15 cellular contexts compared by ENCODE assay signal in the genomic region with DNA sequence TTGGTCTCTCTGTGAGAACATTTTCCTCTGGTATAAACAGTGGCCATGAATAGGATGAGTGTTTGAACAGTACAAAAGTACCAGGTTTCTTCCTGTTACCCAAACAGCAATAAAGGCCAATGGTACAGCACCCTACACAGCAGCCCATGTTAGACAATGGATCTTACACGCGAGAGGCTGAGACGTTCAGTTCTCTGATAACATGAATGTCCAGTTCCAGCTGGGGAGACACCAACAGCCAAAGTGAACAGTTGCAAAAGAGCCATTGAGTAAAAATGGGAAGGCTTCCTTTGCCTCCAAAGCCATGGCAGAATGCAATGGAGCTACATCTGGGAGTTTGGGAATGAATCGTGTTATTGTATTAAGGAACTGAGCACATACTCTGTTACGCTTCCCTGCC.
DNase-seq lines count a peak whose midpoint lies in the region; ATAC-seq, FAIRE-seq and TF ChIP-seq lines count a peak whose summit lies in the region.
"Had no signal": no experiment of that assay in that cellular context is flagged by ENCODE, and none has a peak within 500 bp of the region (broad histone marks: within the 10 kb centered on the region; RNA-seq: fewer than 3 reads in every experiment).

No MANE protein-coding gene starts in this region.

- no peak for FAIRE-seq in K562 (lab: Jason Lieb, UNC)
- FAIRE-seq: keratinocyte had no signal

- no peak overlapping the region for H3K4me3 Mint-ChIP-seq in neural crest cell
- H3K4me3 Mint-ChIP-seq: HFFc6; stimulated activated naive B cell treated with anti-CD40 and anti-IgM and Interleukin-4, amounts not matched to agents 10 μg/mL and 1 μg/mL and 100 μg/mL, for 72 hours; T-helper 1 cell treated with Interleukin-12 subunit alpha and Interleukin-12 subunit beta and Interleukin-4 antibody, amounts not matched to agents 30 μg/mL and 1 μg/mL, for 36 hours had no signal

- TF ChIP-seq CTCF in K562 (IDR thresholded peaks at IDR 0.05 in 2 of 3, conservative IDR thresholded peaks at IDR 0.05 in 1 of 3; ENCODE audit: insufficient read depth in 2 of 3, low read depth in 1 of 3, low read length in 3 of 3): no peak
- TF ChIP-seq CTCF in neural crest cell (conservative IDR thresholded peaks at IDR 0.05): no peak

- H3K9ac ChIP-seq in K562 (ENCODE audit: insufficient read depth in 1 of 2, low read depth in 2 of 2, low read length in 2 of 2): no peak overlapping the region

- H3K27ac ChIP-seq in K562 (ENCODE audit: extremely low read depth, low read depth, low read length): no peak overlapping the region
- H3K27ac ChIP-seq: uterus had no signal

- H3K4me3 ChIP-seq in K562: no peak overlapping the region
- H3K4me3 ChIP-seq: uterus had no signal

- in situ Hi-C loops in K562 (cut with MboI): no loop called here

- no peaks in the 10 kb centered on the region for H3K9me3 ChIP-seq in K562 (replicated peaks; ENCODE audit: control insufficient read depth, insufficient read depth, low read depth, low read length)
- H3K9me3 ChIP-seq: uterus had no signal

- H3K36me3 Mint-ChIP-seq in neural crest cell (ENCODE audit: low read depth): no peaks in the 10 kb centered on the region

- no peak for ATAC-seq in K562
- ATAC-seq in GM19328 (IDR thresholded peaks at IDR 0.05; ENCODE audit: unreplicated experiment): no peak
- no peak for ATAC-seq in HG03025 (IDR thresholded peaks at IDR 0.05; ENCODE audit: low FRiP score, unreplicated experiment)
- no peak for ATAC-seq in GM18870 (IDR thresholded peaks at IDR 0.05; ENCODE audit: unreplicated experiment)
- ATAC-seq in GM21381 (IDR thresholded peaks at IDR 0.05; ENCODE audit: unreplicated experiment): no peak
- ATAC-seq: esophagus mucosa; stimulated activated naive B cell treated with anti-CD40 and anti-IgM and Interleukin-4, amounts not matched to agents 10 μg/mL and 1 μg/mL and 100 μg/mL, for 72 hours had no signal

- H3K4me1 ChIP-seq in K562 (replicated peaks in 1 of 2; ENCODE audit: control insufficient read depth in 2 of 2, insufficient read depth in 2 of 2, low read length in 2 of 2): no peaks in the 10 kb centered on the region
- H3K4me1 ChIP-seq: uterus had no signal

- CTCF ChIA-PET in K562 (lab: Yijun Ruan, JAX; ENCODE audit: low intra/inter-chr PET ratio): no interaction called here

- H3K9me1 ChIP-seq in K562 (ENCODE audit: control insufficient read depth, insufficient read depth, low read length): no peaks in the 10 kb centered on the region

- H3K27me3 ChIP-seq in K562 (ENCODE audit: control insufficient read depth in 2 of 2, insufficient read depth in 2 of 2, low read length in 2 of 2): no peaks in the 10 kb centered on the region
- H3K27me3 ChIP-seq: uterus had no signal

- intact Hi-C loops in K562 (cut with micrococcal nuclease): no loop called here

- no peaks in the 10 kb centered on the region for H4K20me1 ChIP-seq in K562 (replicated peaks; ENCODE audit: control insufficient read depth, insufficient read depth, low read length)

- POLR2A ChIA-PET in K562 (lab: Yijun Ruan, JAX): interaction anchor here (1.0 kb wide), 1 partner anchor 391 kb away, joined by 3 read pairs; no protein-coding TSS in a partner anchor

- H3K27me3 Mint-ChIP-seq in neural crest cell (ENCODE audit: low read depth): no peaks in the 10 kb centered on the region
- H3K27me3 Mint-ChIP-seq: stimulated activated naive B cell treated with anti-CD40 and anti-IgM and Interleukin-4, amounts not matched to agents 10 μg/mL and 1 μg/mL and 100 μg/mL, for 72 hours had no signal

- H3K27ac Mint-ChIP-seq in neural crest cell (ENCODE audit: unreplicated experiment): peak overlapping the region; percentile 48
- H3K27ac Mint-ChIP-seq: HFFc6; stimulated activated naive B cell treated with anti-CD40 and anti-IgM and Interleukin-4, amounts not matched to agents 10 μg/mL and 1 μg/mL and 100 μg/mL, for 72 hours; T-helper 1 cell treated with Interleukin-12 subunit alpha and Interleukin-12 subunit beta and Interleukin-4 antibody, amounts not matched to agents 30 μg/mL and 1 μg/mL, for 36 hours had no signal

- no peaks in the 10 kb centered on the region for H3K79me2 ChIP-seq in K562 (ENCODE audit: control insufficient read depth, insufficient read depth, low read length)

- H3K9me3 Mint-ChIP-seq in neural crest cell: peaks cover 4% of the 10 kb centered on the region
- H3K9me3 Mint-ChIP-seq: HFFc6 had no signal

- DNase-seq in DMS153 treated with DMSO at 0.1 percent for 48 hours (lab: John Stamatoyannopoulos, UW; ENCODE audit: unreplicated experiment) (peak; percentile 96), NCI-H2081 treated with DMSO at 0.1 percent for 48 hours (lab: John Stamatoyannopoulos, UW) (peak; percentile 51), K562 (ENCODE audit: extremely low read depth in 1 of 4, low spot score in 3 of 4) (no peak), neural crest cell (ENCODE audit: low read depth, low spot score) (peak; percentile 4)
- DNase-seq: activated naive CD4-positive, alpha-beta T cell; HFFc6; stimulated activated naive B cell treated with anti-CD40 and anti-IgM and Interleukin-4, amounts not matched to agents 10 μg/mL and 1 μg/mL and 100 μg/mL, for 72 hours; uterus had no signal

- 12% methylated on average over 5 of the region's 5 CpGs for WGBS in K562 (ENCODE audit: insufficient coverage, low coverage, missing lambda C conversion rate)

- no peaks in the 10 kb centered on the region for H3K36me3 ChIP-seq in K562 (ENCODE audit: control insufficient read depth, insufficient read depth, low read length)
- H3K36me3 ChIP-seq: uterus had no signal

- peaks cover 11% of the 10 kb centered on the region for H3K4me1 Mint-ChIP-seq in neural crest cell

- no peak for TF ChIP-seq RAD21 in K562 (CRISPR knock-in tag; conservative IDR thresholded peaks at IDR 0.05 in 1 of 2, IDR thresholded peaks at IDR 0.05 in 1 of 2)

- H3K4me2 ChIP-seq in K562 (ENCODE audit: insufficient read depth, low read length): no peak overlapping the region

- no TSS peak for BruUV-seq in K562 (replicated peaks; lab: Mats Ljungman, UMichigan)

- no peak for TF ChIP-seq EP300 in K562 (IDR thresholded peaks at IDR 0.05; ENCODE audit: low read length)

- TF ChIP-seq POLR2A in K562 (conservative IDR thresholded peaks at IDR 0.05): no peak

- H2AFZ ChIP-seq in K562 (ENCODE audit: low read depth, low read length): peak overlapping the region; percentile 53; the same call in 1 of the 2 replicates

TF ChIP-seq in K562, 482 proteins besides CTCF, POLR2A, EP300 and RAD21:
- TF ChIP-seq ZKSCAN8 (CRISPR knock-in tag; IDR thresholded peaks at IDR 0.05) (no peak), ZZZ3 (IDR thresholded peaks at IDR 0.05) (no peak)
- TF ChIP-seq, protein P1, sequence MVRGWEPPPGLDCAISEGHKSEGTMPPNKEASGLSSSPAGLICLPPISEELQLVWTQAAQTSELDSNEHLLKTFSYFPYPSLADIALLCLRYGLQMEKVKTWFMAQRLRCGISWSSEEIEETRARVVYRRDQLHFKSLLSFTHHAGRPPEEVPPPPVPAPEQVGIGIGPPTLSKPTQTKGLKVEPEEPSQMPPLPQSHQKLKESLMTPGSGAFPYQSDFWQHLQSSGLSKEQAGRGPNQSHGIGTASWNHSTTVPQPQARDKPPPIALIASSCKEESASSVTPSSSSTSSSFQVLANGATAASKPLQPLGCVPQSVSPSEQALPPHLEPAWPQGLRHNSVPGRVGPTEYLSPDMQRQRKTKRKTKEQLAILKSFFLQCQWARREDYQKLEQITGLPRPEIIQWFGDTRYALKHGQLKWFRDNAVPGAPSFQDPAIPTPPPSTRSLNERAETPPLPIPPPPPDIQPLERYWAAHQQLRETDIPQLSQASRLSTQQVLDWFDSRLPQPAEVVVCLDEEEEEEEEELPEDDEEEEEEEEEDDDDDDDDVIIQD (CRISPR knock-in tag; IDR thresholded peaks at IDR 0.05): no peak

Comparison
In these comparisons a context has a peak if more than half of its experiments do, and no peak if none do; other contexts are left out.
1. DNase-seq: peak in DMS153 treated with DMSO at 0.1 percent for 48 hours (single experiment), NCI-H2081 treated with DMSO at 0.1 percent for 48 hours (single experiment) and neural crest cell (single experiment); none in K562 (0 of 4).